In genomic region chr18:48934400-48934707, GRCh38 we compare ENCODE assay signal across 9 cellular contexts. TPM values are rescaled to one million over a fixed set of nuclear protein-coding genes. Genes with fewer than 3 reads are reported as not detected.
DNase-seq lines count a peak whose midpoint lies in the region; ATAC-seq and TF ChIP-seq lines count a peak whose summit lies in the region.
"Had no signal": no experiment of that assay in that cellular context is flagged by ENCODE, and none has a peak within 500 bp of the region (broad histone marks: within the 10 kb centered on the region; RNA-seq: fewer than 3 reads in every experiment).

No MANE protein-coding gene starts in this region.

- peak; percentile 67 for DNase-seq in SKM-1 treated with dmso at 0.1 percent for 144 hours (lab: John Stamatoyannopoulos, UW; ENCODE audit: unreplicated experiment)
- peak; percentile 72 for DNase-seq in fibroblast of the aortic adventitia (ENCODE audit: low read depth)
- no peak for DNase-seq in smooth muscle cell (lab: John Stamatoyannopoulos, UW; ENCODE audit: unreplicated experiment)
- no peak for DNase-seq in NCI-H187 treated with DMSO at 0.1 percent for 48 hours (lab: John Stamatoyannopoulos, UW)
- no peak for DNase-seq in hypothalamus (lab: John Stamatoyannopoulos, UW)
- no peak for DNase-seq in lower leg skin (ENCODE audit: low spot score in 2 of 2)
- DNase-seq: T-helper 9 cell had no signal

- peak overlapping the region; percentile 89 for H3K9ac ChIP-seq in smooth muscle cell (ENCODE audit: low read depth)

- H3K4me2 ChIP-seq in smooth muscle cell = peak overlapping the region; percentile 86

- intact Hi-C loops in lower leg skin (cut with DNase I; ENCODE audit: low total_unique reads) = no loop called here

- ATAC-seq in HG02623 (IDR thresholded peaks at IDR 0.05; ENCODE audit: unreplicated experiment) = no peak

- CTCF ChIA-PET in HEK293 (lab: Yijun Ruan, JAX) = interaction anchor here (0.9 kb wide), 1 partner anchor 9 kb away, joined by 3 read pairs; no protein-coding TSS in a partner anchor

- H3K36me3 ChIP-seq in HEK293 (ENCODE audit: control insufficient read depth in 2 of 2, insufficient read depth in 1 of 2, low read length in 2 of 2) (peaks cover 0 to 36% of the 10 kb centered on the region in 2 experiments; a peak in 2 of 3 replicates), smooth muscle cell (ENCODE audit: low read depth) (no peaks in the 10 kb centered on the region)

- POLR2A ChIA-PET in HEK293 (lab: Yijun Ruan, JAX) = no interaction called here

- H3K27me3 ChIP-seq in smooth muscle cell (ENCODE audit: low read depth) = no peaks in the 10 kb centered on the region

- H3K4me1 ChIP-seq in HEK293 (ENCODE audit: control insufficient read depth, insufficient read depth, low read length) = peaks cover 73% of the 10 kb centered on the region
- H3K4me1 ChIP-seq in smooth muscle cell (ENCODE audit: low read depth) = peaks cover 93% of the 10 kb centered on the region

- no peak for TF ChIP-seq POLR2A in lower leg skin (IDR thresholded peaks at IDR 0.05)

- H2AFZ ChIP-seq in smooth muscle cell (ENCODE audit: low read depth) = no peak overlapping the region

- peaks cover 100% of the 10 kb centered on the region for H3K79me2 ChIP-seq in smooth muscle cell (ENCODE audit: low read depth)

- H3K27ac ChIP-seq in HEK293 (ENCODE audit: extremely low read depth, low read depth, low read length) = peak overlapping the region; percentile 80; the same call in 1 of the 2 replicates
- H3K27ac ChIP-seq in smooth muscle cell (ENCODE audit: low read depth) = peak overlapping the region; percentile 100

- peaks cover 60% of the 10 kb centered on the region for H3F3A ChIP-seq in smooth muscle cell (ENCODE audit: low read depth)

- TF ChIP-seq CTCF in HEK293 (tag by site-specific recombination; IDR thresholded peaks at IDR 0.05) = no peak
- TF ChIP-seq CTCF in fibroblast of the aortic adventitia (IDR thresholded peaks at IDR 0.05; ENCODE audit: insufficient read depth, low read length) = no peak
- TF ChIP-seq CTCF in smooth muscle cell (IDR thresholded peaks at IDR 0.05; ENCODE audit: borderline replicate concordance, insufficient read depth, poor library complexity, severe bottlenecking) = no peak
- TF ChIP-seq CTCF in lower leg skin (IDR thresholded peaks at IDR 0.05) = no peak

- 56% methylated on average over 4 of the region's 4 CpGs for WGBS in smooth muscle cell (ENCODE audit: low lambda C conversion rate)
- 10 to 39% methylated on average over 4 of the region's 4 CpGs for WGBS in lower leg skin, 2 donors

- H3K4me3 ChIP-seq in HEK293 (ENCODE audit: low read depth, low read length) (no peak overlapping the region), fibroblast of the aortic adventitia (ENCODE audit: low read depth, low read length) (peak overlapping the region; percentile 40), smooth muscle cell (peak overlapping the region; percentile 24), lower leg skin (ENCODE audit: low read depth, poor library complexity, severe bottlenecking) (no peak overlapping the region)

- H3K9me3 ChIP-seq in HEK293 (ENCODE audit: control insufficient read depth, insufficient read depth, low read depth, low read length) = no peaks in the 10 kb centered on the region
- H3K9me3 ChIP-seq in smooth muscle cell (replicated peaks; ENCODE audit: low read depth) = no peaks in the 10 kb centered on the region

- peaks cover 100% of the 10 kb centered on the region for H4K20me1 ChIP-seq in smooth muscle cell (ENCODE audit: low read depth)

TF ChIP-seq in HEK293, 187 proteins besides CTCF, POLR2A, EP300 and RAD21 (continues in another document):
- no peak for TF ChIP-seq ZNF423 (tag by site-specific recombination; IDR thresholded peaks at IDR 0.05)
- no peak for TF ChIP-seq ZFP69B (tag by site-specific recombination; IDR thresholded peaks at IDR 0.05)
- no peak for TF ChIP-seq YY1 (tag by site-specific recombination; IDR thresholded peaks at IDR 0.05)
- no peak for TF ChIP-seq ZNF248 (tag by site-specific recombination; IDR thresholded peaks at IDR 0.05)
- TF ChIP-seq, protein P1, sequence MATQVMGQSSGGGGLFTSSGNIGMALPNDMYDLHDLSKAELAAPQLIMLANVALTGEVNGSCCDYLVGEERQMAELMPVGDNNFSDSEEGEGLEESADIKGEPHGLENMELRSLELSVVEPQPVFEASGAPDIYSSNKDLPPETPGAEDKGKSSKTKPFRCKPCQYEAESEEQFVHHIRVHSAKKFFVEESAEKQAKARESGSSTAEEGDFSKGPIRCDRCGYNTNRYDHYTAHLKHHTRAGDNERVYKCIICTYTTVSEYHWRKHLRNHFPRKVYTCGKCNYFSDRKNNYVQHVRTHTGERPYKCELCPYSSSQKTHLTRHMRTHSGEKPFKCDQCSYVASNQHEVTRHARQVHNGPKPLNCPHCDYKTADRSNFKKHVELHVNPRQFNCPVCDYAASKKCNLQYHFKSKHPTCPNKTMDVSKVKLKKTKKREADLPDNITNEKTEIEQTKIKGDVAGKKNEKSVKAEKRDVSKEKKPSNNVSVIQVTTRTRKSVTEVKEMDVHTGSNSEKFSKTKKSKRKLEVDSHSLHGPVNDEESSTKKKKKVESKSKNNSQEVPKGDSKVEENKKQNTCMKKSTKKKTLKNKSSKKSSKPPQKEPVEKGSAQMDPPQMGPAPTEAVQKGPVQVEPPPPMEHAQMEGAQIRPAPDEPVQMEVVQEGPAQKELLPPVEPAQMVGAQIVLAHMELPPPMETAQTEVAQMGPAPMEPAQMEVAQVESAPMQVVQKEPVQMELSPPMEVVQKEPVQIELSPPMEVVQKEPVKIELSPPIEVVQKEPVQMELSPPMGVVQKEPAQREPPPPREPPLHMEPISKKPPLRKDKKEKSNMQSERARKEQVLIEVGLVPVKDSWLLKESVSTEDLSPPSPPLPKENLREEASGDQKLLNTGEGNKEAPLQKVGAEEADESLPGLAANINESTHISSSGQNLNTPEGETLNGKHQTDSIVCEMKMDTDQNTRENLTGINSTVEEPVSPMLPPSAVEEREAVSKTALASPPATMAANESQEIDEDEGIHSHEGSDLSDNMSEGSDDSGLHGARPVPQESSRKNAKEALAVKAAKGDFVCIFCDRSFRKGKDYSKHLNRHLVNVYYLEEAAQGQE (tag by site-specific recombination; IDR thresholded peaks at IDR 0.05) = no peak
- TF ChIP-seq ZNF660 (tag by site-specific recombination; IDR thresholded peaks at IDR 0.05) = no peak
- TF ChIP-seq, protein P2, sequence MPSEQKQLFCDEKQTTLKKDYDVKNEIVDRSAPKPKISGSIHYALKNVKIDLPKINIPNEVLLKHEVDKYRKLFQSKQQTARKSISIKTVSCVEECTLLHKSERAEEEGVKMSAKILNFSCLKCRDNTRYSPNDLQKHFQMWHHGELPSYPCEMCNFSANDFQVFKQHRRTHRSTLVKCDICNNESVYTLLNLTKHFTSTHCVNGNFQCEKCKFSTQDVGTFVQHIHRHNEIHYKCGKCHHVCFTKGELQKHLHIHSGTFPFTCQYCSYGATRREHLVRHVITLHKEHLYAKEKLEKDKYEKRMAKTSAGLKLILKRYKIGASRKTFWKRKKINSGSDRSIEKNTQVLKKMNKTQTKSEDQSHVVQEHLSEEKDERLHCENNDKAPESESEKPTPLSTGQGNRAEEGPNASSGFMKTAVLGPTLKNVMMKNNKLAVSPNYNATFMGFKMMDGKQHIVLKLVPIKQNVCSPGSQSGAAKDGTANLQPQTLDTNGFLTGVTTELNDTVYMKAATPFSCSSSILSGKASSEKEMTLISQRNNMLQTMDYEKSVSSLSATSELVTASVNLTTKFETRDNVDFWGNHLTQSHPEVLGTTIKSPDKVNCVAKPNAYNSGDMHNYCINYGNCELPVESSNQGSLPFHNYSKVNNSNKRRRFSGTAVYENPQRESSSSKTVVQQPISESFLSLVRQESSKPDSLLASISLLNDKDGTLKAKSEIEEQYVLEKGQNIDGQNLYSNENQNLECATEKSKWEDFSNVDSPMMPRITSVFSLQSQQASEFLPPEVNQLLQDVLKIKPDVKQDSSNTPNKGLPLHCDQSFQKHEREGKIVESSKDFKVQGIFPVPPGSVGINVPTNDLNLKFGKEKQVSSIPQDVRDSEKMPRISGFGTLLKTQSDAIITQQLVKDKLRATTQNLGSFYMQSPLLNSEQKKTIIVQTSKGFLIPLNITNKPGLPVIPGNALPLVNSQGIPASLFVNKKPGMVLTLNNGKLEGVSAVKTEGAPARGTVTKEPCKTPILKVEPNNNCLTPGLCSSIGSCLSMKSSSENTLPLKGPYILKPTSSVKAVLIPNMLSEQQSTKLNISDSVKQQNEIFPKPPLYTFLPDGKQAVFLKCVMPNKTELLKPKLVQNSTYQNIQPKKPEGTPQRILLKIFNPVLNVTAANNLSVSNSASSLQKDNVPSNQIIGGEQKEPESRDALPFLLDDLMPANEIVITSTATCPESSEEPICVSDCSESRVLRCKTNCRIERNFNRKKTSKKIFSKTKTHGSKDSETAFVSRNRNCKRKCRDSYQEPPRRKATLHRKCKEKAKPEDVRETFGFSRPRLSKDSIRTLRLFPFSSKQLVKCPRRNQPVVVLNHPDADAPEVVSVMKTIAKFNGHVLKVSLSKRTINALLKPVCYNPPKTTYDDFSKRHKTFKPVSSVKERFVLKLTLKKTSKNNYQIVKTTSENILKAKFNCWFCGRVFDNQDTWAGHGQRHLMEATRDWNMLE (tag by site-specific recombination; conservative IDR thresholded peaks at IDR 0.05; ENCODE audit: low read depth) = no peak
- no peak for TF ChIP-seq REPIN1 (tag by site-specific recombination; IDR thresholded peaks at IDR 0.05; ENCODE audit: low read depth)
- TF ChIP-seq ZNF791 (tag by site-specific recombination; IDR thresholded peaks at IDR 0.05) = no peak
- TF ChIP-seq ZNF626 (tag by site-specific recombination; IDR thresholded peaks at IDR 0.05) = no peak

RNA-seq across cellular contexts. Expression of gene SMAD7, which starts 16.4 kb away (rescaled TPM):
- total RNA-seq in fibroblast of the aortic adventitia (ENCODE audit: low replicate concordance) (10.5 and 27.2 TPM in 2 replicates), smooth muscle cell (114 and 142 TPM in 2 replicates), lower leg skin (10 to 100 TPM; 19.6 to 23.9 (median 20.7) TPM)
- 134 and 136 TPM in 2 replicates for polyA plus RNA-seq in smooth muscle cell

Comparison
In these comparisons a context has a peak if more than half of its experiments do, and no peak if none do; other contexts are left out.
1. H3K4me3 ChIP-seq: peak in fibroblast of the aortic adventitia (single experiment) and smooth muscle cell (single experiment); none in HEK293 (single experiment) and lower leg skin (single experiment).
2. DNase-seq: peak in SKM-1 treated with dmso at 0.1 percent for 144 hours (single experiment) and fibroblast of the aortic adventitia (single experiment); none in smooth muscle cell (single experiment), NCI-H187 treated with DMSO at 0.1 percent for 48 hours (single experiment), hypothalamus (0 of 51) and lower leg skin (0 of 2).